Comparison of ENCODE assay signal across 16 cellular contexts in the genomic region with DNA sequence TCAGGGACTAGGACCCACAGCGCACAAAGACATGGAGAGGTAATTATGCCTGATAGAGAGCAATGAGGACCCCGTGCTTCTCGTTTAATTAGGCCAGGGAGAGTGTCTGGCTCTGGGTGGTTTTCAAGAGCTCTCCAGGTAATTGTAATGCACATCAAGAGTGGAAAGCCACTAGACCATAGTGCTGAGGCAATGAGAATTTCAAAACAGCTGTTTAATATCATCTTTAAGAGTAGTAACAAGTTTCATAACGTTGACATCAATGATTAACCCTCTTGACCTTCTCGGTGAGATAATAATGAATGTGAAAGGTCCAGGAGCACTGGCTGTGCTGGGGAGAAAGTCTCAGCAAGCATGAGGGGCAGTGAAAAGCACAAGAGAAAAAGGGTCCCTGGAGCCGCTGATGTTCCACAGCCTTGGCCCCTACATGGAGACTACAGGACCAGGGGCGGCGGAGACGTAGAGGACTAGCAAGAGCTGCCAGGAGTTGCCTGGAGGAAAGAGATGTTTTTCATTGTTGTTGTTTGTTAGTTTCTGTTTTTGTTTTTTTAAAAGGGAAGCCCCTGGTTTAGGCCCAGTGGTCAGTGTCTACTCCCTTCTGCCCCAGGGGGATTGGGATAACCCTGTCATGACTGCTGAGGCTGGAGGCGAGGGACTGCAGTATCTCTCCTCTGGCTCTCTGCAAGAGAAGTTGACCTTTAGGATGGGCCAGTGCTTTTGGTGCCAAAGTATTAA. TPM values are rescaled to one million over a fixed set of nuclear protein-coding genes. Genes with fewer than 3 reads are reported as not detected.
DNase-seq lines count a peak whose midpoint lies in the region; ATAC-seq and TF ChIP-seq lines count a peak whose summit lies in the region.
"Had no signal": no experiment of that assay in that cellular context is flagged by ENCODE, and none has a peak within 500 bp of the region (broad histone marks: within the 10 kb centered on the region; RNA-seq: fewer than 3 reads in every experiment).

No MANE protein-coding gene starts in this region.

- no peak overlapping the region for H3K4me3 ChIP-seq in trophoblast cell (ENCODE audit: low read depth, low read length)
- no peak overlapping the region for H3K4me3 ChIP-seq in SK-N-SH (ENCODE audit: low read depth in 2 of 2, low read length in 1 of 2)
- H3K4me3 ChIP-seq: K562, SJSA1 had no signal

- no peak overlapping the region for H3K18ac ChIP-seq in trophoblast cell (ENCODE audit: low read length)

- H3F3A ChIP-seq in SK-N-SH (replicated peaks; ENCODE audit: insufficient read depth) = no peaks in the 10 kb centered on the region

- H3K79me2 ChIP-seq in trophoblast cell (ENCODE audit: control insufficient read depth, insufficient read depth, low read length, poor library complexity) = no peaks in the 10 kb centered on the region
- H3K79me2 ChIP-seq in SK-N-SH (ENCODE audit: insufficient read depth) = no peaks in the 10 kb centered on the region

- CTCF ChIA-PET in SK-N-SH (lab: Yijun Ruan, JAX) = interaction anchor here (0.6 kb wide), 1 partner anchor 120 kb away, joined by 3 read pairs; no protein-coding TSS in a partner anchor

- peak overlapping the region; percentile 40 for H2BK5ac ChIP-seq in trophoblast cell (ENCODE audit: low read depth, low read length, poor library complexity)

- H4K20me1 ChIP-seq in SK-N-SH (ENCODE audit: insufficient read depth) = no peaks in the 10 kb centered on the region

- TF ChIP-seq CTCF in SK-N-SH (IDR thresholded peaks at IDR 0.05) = no peak

- H2BK120ac ChIP-seq in trophoblast cell (ENCODE audit: insufficient read depth, low read length, poor library complexity) = peak overlapping the region; percentile 22

- H3K36me3 ChIP-seq in trophoblast cell (ENCODE audit: control insufficient read depth in 1 of 2, insufficient read depth in 2 of 2, low read length in 2 of 2) (no peaks in the 10 kb centered on the region), SK-N-SH (replicated peaks in 1 of 2; ENCODE audit: control insufficient read depth in 1 of 2, insufficient read depth in 2 of 2, low read length in 1 of 2) (no peaks in the 10 kb centered on the region)
- H3K36me3 ChIP-seq: SJSA1, WERI-Rb-1 had no signal

- no peak overlapping the region for H2AFZ ChIP-seq in trophoblast cell (ENCODE audit: insufficient read depth, low read length, poor library complexity)
- H2AFZ ChIP-seq in SK-N-SH (ENCODE audit: low read depth) = no peak overlapping the region

- peaks cover 8% of the 10 kb centered on the region in 2 experiments for H3K4me1 ChIP-seq in trophoblast cell (ENCODE audit: control insufficient read depth in 1 of 2, insufficient read depth in 2 of 2, low read length in 2 of 2)
- H3K4me1 ChIP-seq in SK-N-SH (ENCODE audit: control insufficient read depth in 1 of 2, insufficient read depth in 2 of 2, low read depth in 1 of 2, low read length in 1 of 2) = 0 out of 4 replicates have a peak, but pooled peaks cover 0 to 4% of the 10 kb centered on the region in 2 experiments
- H3K4me1 ChIP-seq: SJSA1 had no signal

- peak overlapping the region; percentile 49 for H2BK12ac ChIP-seq in trophoblast cell (ENCODE audit: low read length)

- H3K4me2 ChIP-seq in trophoblast cell (ENCODE audit: low read length) = no peak overlapping the region
- no peak overlapping the region for H3K4me2 ChIP-seq in SK-N-SH

- no peak overlapping the region for H3K4ac ChIP-seq in trophoblast cell (ENCODE audit: low read depth, low read length)

- H4K12ac ChIP-seq in trophoblast cell (ENCODE audit: low read depth, low read length) = no peak overlapping the region

- no peaks in the 10 kb centered on the region for H3K79me1 ChIP-seq in trophoblast cell (ENCODE audit: low read length)

- no CpG with 5 or more reads among the region's 10 CpGs for WGBS in trophoblast cell (ENCODE audit: extremely low coverage, insufficient coverage, insufficient read length)
- 41% methylated on average over 9 of the region's 10 CpGs for WGBS in SK-N-SH (ENCODE audit: low lambda C conversion rate)

- no peak overlapping the region for H3K27ac ChIP-seq in trophoblast cell (ENCODE audit: low read depth, low read length)
- no peak overlapping the region for H3K27ac ChIP-seq in SK-N-SH (ENCODE audit: low read depth in 2 of 2, low read length in 1 of 2)
- H3K27ac ChIP-seq: SJSA1, WERI-Rb-1 had no signal

- H3K9me3 ChIP-seq in trophoblast cell (ENCODE audit: insufficient read depth, low read depth, low read length) (no peaks in the 10 kb centered on the region), SK-N-SH (no peaks in the 10 kb centered on the region)
- H3K9me3 ChIP-seq: SJSA1 had no signal

- no peaks in the 10 kb centered on the region for H3K9me2 ChIP-seq in SK-N-SH

- no peak overlapping the region for H3K23ac ChIP-seq in trophoblast cell (ENCODE audit: low read length)

- H3K9ac ChIP-seq in trophoblast cell (ENCODE audit: low read length) (no peak overlapping the region), SK-N-SH (no peak overlapping the region)

- TF ChIP-seq EP300 in SK-N-SH (IDR thresholded peaks at IDR 0.05; ENCODE audit: borderline replicate concordance in 1 of 2, low read depth in 1 of 2, low read length in 1 of 2) = no peak

- peak overlapping the region; percentile 55 for H4K91ac ChIP-seq in trophoblast cell (ENCODE audit: low read depth, low read length)

- H3K14ac ChIP-seq in trophoblast cell (ENCODE audit: low read length) = no peak overlapping the region

- H2AK5ac ChIP-seq in trophoblast cell (ENCODE audit: low read length) = no peak overlapping the region

- ATAC-seq in GM18909 (IDR thresholded peaks at IDR 0.05; ENCODE audit: poor library complexity, unreplicated experiment) (peak; percentile 66), HG02981 (IDR thresholded peaks at IDR 0.05; ENCODE audit: unreplicated experiment) (peak; percentile 62)
- ATAC-seq: K562 had no signal

- POLR2A ChIA-PET in SK-N-SH (lab: Yijun Ruan, JAX) = no interaction called here

- TF ChIP-seq RAD21 in SK-N-SH (IDR thresholded peaks at IDR 0.05; ENCODE audit: low read length) = no peak

- no peak overlapping the region for H4K8ac ChIP-seq in trophoblast cell (ENCODE audit: low read depth, low read length)

- no peaks in the 10 kb centered on the region for H3K27me3 ChIP-seq in trophoblast cell (ENCODE audit: insufficient read depth, low read length)
- no peaks in the 10 kb centered on the region; the same call in 1 of the 2 replicates for H3K27me3 ChIP-seq in SK-N-SH (ENCODE audit: insufficient read depth)
- H3K27me3 ChIP-seq: SJSA1 had no signal

- DNase-seq in NCI-H2227 (lab: John Stamatoyannopoulos, UW; ENCODE audit: unreplicated experiment) (peak; percentile 62), trophoblast cell (no peak), AML-193 (lab: John Stamatoyannopoulos, UW) (no peak), SK-N-SH (no peak), COR-L47 (lab: John Stamatoyannopoulos, UW) (no peak), SK-N-DZ (ENCODE audit: low spot score) (no peak)
- DNase-seq: anterior cingulate cortex; CD4-positive, CD25-positive, alpha-beta regulatory T cell; effector CD8-positive, alpha-beta T cell; NCI-H82; nucleus accumbens; WERI-Rb-1 had no signal

TF ChIP-seq in SK-N-SH, 30 proteins besides CTCF, POLR2A, EP300 and RAD21:
- no peak for TF ChIP-seq USF2 (IDR thresholded peaks at IDR 0.05; ENCODE audit: borderline replicate concordance, low read depth, low read length)
- TF ChIP-seq FOXM1 (IDR thresholded peaks at IDR 0.05; ENCODE audit: low read depth) = no peak
- no peak for TF ChIP-seq FOXJ3 (CRISPR knock-in tag; IDR thresholded peaks at IDR 0.05)
- TF ChIP-seq SIN3A (IDR thresholded peaks at IDR 0.05; ENCODE audit: borderline replicate concordance, low read depth, low read length) = no peak
- no peak for TF ChIP-seq GABPA (IDR thresholded peaks at IDR 0.05; ENCODE audit: low read depth)
- TF ChIP-seq NRF1 (IDR thresholded peaks at IDR 0.05; ENCODE audit: low read depth, low read length) = no peak
- no peak for TF ChIP-seq PBX3 (IDR thresholded peaks at IDR 0.05)
- TF ChIP-seq RCOR1 (IDR thresholded peaks at IDR 0.05; ENCODE audit: low read length) = no peak
- TF ChIP-seq NFIC (IDR thresholded peaks at IDR 0.05; ENCODE audit: borderline replicate concordance) = no peak
- no peak for TF ChIP-seq MAX (IDR thresholded peaks at IDR 0.05; ENCODE audit: low read depth)

RNA-seq across cellular contexts. Expression of gene CXCR3, which starts 14.8 kb away (rescaled TPM):
- not detected in 2 replicates for polyA plus RNA-seq in trophoblast cell (2013)
- not detected in 2 replicates for polyA plus RNA-seq in SK-N-SH (2012; rRNA removed)
- polyA plus RNA-seq in SK-N-SH (2012; cell fraction: cytosol; rRNA removed) = not detected in 2 replicates
- polyA plus RNA-seq in SK-N-SH (2012; cell fraction: nucleus; rRNA removed) = not detected in 2 replicates
- not detected in 2 replicates for polyA plus RNA-seq in SK-N-DZ (2014; cell fraction: cytosol; rRNA removed)
- not detected in 2 replicates for polyA plus RNA-seq in SK-N-DZ (2014; cell fraction: nucleus; rRNA removed)
- polyA plus RNA-seq: K562 had no signal

RNA-seq across cellular contexts. Expression of gene GCNA, which starts 54.9 kb away (rescaled TPM):
- polyA plus RNA-seq in trophoblast cell (2013) = 0.68 and 0.70 TPM in 2 replicates
- polyA plus RNA-seq in SK-N-SH (2012; rRNA removed) = 1.8 and 2.5 TPM in 2 replicates
- 0.84 and 0.88 TPM in 2 replicates for polyA plus RNA-seq in SK-N-SH (2012; cell fraction: cytosol; rRNA removed)
- polyA plus RNA-seq in SK-N-SH (2012; cell fraction: nucleus; rRNA removed) = 5.9 and 10.2 TPM in 2 replicates
- polyA plus RNA-seq in SK-N-DZ (2014; cell fraction: cytosol; rRNA removed) = 0.45 and 1.2 TPM in 2 replicates
- 8.2 and 9.3 TPM in 2 replicates for polyA plus RNA-seq in SK-N-DZ (2014; cell fraction: nucleus; rRNA removed)
